Comparison of ENCODE assay signal across 10 cellular contexts in genomic region chr3:105970283-105970682, GRCh38.
DNase-seq lines count a peak whose midpoint lies in the region; ATAC-seq, FAIRE-seq and TF ChIP-seq lines count a peak whose summit lies in the region.
"Had no signal": no experiment of that assay in that cellular context is flagged by ENCODE, and none has a peak within 500 bp of the region (broad histone marks: within the 10 kb centered on the region; RNA-seq: fewer than 3 reads in every experiment).

No MANE protein-coding gene starts in this region.

- H3K36me3 ChIP-seq in keratinocyte (ENCODE audit: control insufficient read depth in 2 of 2, extremely low read depth in 1 of 2, insufficient read depth in 2 of 2, low read length in 2 of 2), result no peaks in the 10 kb centered on the region

- H2AFZ ChIP-seq in keratinocyte (ENCODE audit: control insufficient read depth, low read length), result peak overlapping the region; percentile 66

- no peaks in the 10 kb centered on the region; the same call in 1 of the 2 replicates for H3K27me3 Mint-ChIP-seq in WTC11 (ENCODE audit: low read depth)
- H3K27me3 Mint-ChIP-seq: activated CD4-positive, alpha-beta T cell treated with anti-CD3 and anti-CD28 coated beads, Interleukin-2, amount 10 ng/mL, durations not matched to agents 24 days and 14 days had no signal

- peak; percentile 68 for FAIRE-seq in keratinocyte (lab: Jason Lieb, UNC)

- H3K4me1 ChIP-seq in keratinocyte (ENCODE audit: control insufficient read depth, extremely low read depth, insufficient read depth, low read length), result peaks cover 3% of the 10 kb centered on the region

- no peaks in the 10 kb centered on the region for H3K9me1 ChIP-seq in keratinocyte (ENCODE audit: control insufficient read depth, extremely low read depth, insufficient read depth, low read length)

- peaks cover 2% of the 10 kb centered on the region; the same call in 1 of the 2 replicates for H3K4me1 Mint-ChIP-seq in WTC11
- H3K4me1 Mint-ChIP-seq: activated CD4-positive, alpha-beta T cell treated with anti-CD3 and anti-CD28 coated beads, Interleukin-2, amount 10 ng/mL, durations not matched to agents 24 days and 14 days had no signal

- no peaks in the 10 kb centered on the region for H3K79me2 ChIP-seq in keratinocyte (ENCODE audit: control insufficient read depth, insufficient read depth, low read length)

- ATAC-seq in WTC11, result no peak
- no peak for ATAC-seq in HG03442 (IDR thresholded peaks at IDR 0.05; ENCODE audit: unreplicated experiment)
- no peak for ATAC-seq in HG03520 (IDR thresholded peaks at IDR 0.05; ENCODE audit: unreplicated experiment)
- ATAC-seq in GM21619 (IDR thresholded peaks at IDR 0.05; ENCODE audit: unreplicated experiment), result no peak

- H3K27ac Mint-ChIP-seq in WTC11, result no peak overlapping the region
- H3K27ac Mint-ChIP-seq: activated CD4-positive, alpha-beta T cell treated with anti-CD3 and anti-CD28 coated beads, Interleukin-2, amount 10 ng/mL, durations not matched to agents 24 days and 14 days had no signal

- H3K4me3 Mint-ChIP-seq in WTC11, result no peak overlapping the region
- H3K4me3 Mint-ChIP-seq: activated CD4-positive, alpha-beta T cell treated with anti-CD3 and anti-CD28 coated beads, Interleukin-2, amount 10 ng/mL, durations not matched to agents 24 days and 14 days had no signal

- TF ChIP-seq CTCF in AG09309 (IDR thresholded peaks at IDR 0.05; ENCODE audit: control insufficient read depth, insufficient read depth, low read depth, low read length, missing control alignments) (no peak), HL-60 (IDR thresholded peaks at IDR 0.05; ENCODE audit: insufficient read depth, low read length) (no peak), WTC11 (IDR thresholded peaks at IDR 0.05) (no peak), keratinocyte (optimal IDR thresholded peaks at IDR 0.05 in 1 of 3, IDR thresholded peaks at IDR 0.05 in 1 of 3, conservative IDR thresholded peaks at IDR 0.05 in 1 of 3; ENCODE audit: extremely low read depth in 1 of 3, insufficient read depth in 2 of 3, low read length in 3 of 3) (no peak)

- peaks cover 18% of the 10 kb centered on the region for H3K36me3 Mint-ChIP-seq in WTC11

- peaks cover 28% of the 10 kb centered on the region for H3K9me3 Mint-ChIP-seq in WTC11

- POLR2A ChIA-PET in WTC11 (lab: Charles Lee), result no interaction called here

- CTCF ChIA-PET in WTC11 (lab: Charles Lee), result no interaction called here

- no peak overlapping the region for H3K4me2 ChIP-seq in keratinocyte (ENCODE audit: control insufficient read depth, extremely low read depth, insufficient read depth, low read depth, low read length)

- no peaks in the 10 kb centered on the region for H3K27me3 ChIP-seq in HL-60 (ENCODE audit: insufficient read depth, poor library complexity, severe bottlenecking)
- H3K27me3 ChIP-seq in keratinocyte (ENCODE audit: control insufficient read depth, extremely low read depth, insufficient read depth, low read length), result no peaks in the 10 kb centered on the region

- peaks cover 6% of the 10 kb centered on the region for H3K9me3 ChIP-seq in keratinocyte (ENCODE audit: control insufficient read depth, low read depth, low read length)

- no peaks in the 10 kb centered on the region for H4K20me1 ChIP-seq in keratinocyte (ENCODE audit: control insufficient read depth, extremely low read depth, insufficient read depth, low read length)

- H3K9ac ChIP-seq in keratinocyte (ENCODE audit: control insufficient read depth, extremely low read depth, insufficient read depth, low read length), result no peak overlapping the region

- H3K4me3 ChIP-seq in AG09309 (ENCODE audit: control insufficient read depth, low read depth, low read length) (no peak overlapping the region), HL-60 (replicated peaks; ENCODE audit: insufficient read depth, low read length) (no peak overlapping the region), keratinocyte (ENCODE audit: control insufficient read depth in 2 of 3, extremely low read depth in 1 of 3, insufficient read depth in 2 of 3, low read depth in 1 of 3, low read length in 3 of 3) (no peak overlapping the region)

- DNase-seq in AG09309 (ENCODE audit: low read depth) (peak; percentile 81), HL-60 (ENCODE audit: low read depth in 1 of 2, low spot score in 1 of 2) (peak; percentile 77 to 86), WTC11 (ENCODE audit: low spot score) (peak; percentile 11), keratinocyte (ENCODE audit: low read depth, low spot score) (peak; percentile 42), NCI-H510A (lab: John Stamatoyannopoulos, UW) (no peak)
- DNase-seq: activated CD4-positive, alpha-beta T cell treated with anti-CD3 and anti-CD28 coated beads, Interleukin-2, amount 10 ng/mL, durations not matched to agents 24 days and 14 days; caudate nucleus had no signal

- H3K27ac ChIP-seq in HL-60 (replicated peaks), result peak overlapping the region; percentile 19; the same call in 1 of the 2 replicates
- H3K27ac ChIP-seq in keratinocyte (ENCODE audit: control insufficient read depth, insufficient read depth, low read length), result peak overlapping the region; percentile 33

- dilution Hi-C loops in keratinocyte (cut with MboI; ENCODE audit: extremely low pct_ligation_motif_present, low sequenced_read_pairs), result no loop called here

TF ChIP-seq in WTC11, 78 proteins besides CTCF, POLR2A, EP300 and RAD21:
- TF ChIP-seq GABPB1 (CRISPR knock-in tag; IDR thresholded peaks at IDR 0.05) (peak; percentile 98), ZNF219 (CRISPR knock-in tag; IDR thresholded peaks at IDR 0.05; ENCODE audit: borderline replicate concordance) (no peak)
